In genomic region chr2:202910687-202911086, GRCh38 we compare ENCODE assay signal across 9 cellular contexts. TPM values are rescaled to one million over a fixed set of nuclear protein-coding genes. Genes with fewer than 3 reads are reported as not detected.
DNase-seq lines count a peak whose midpoint lies in the region; ATAC-seq, FAIRE-seq and TF ChIP-seq lines count a peak whose summit lies in the region.
"Had no signal": no experiment of that assay in that cellular context is flagged by ENCODE, and none has a peak within 500 bp of the region (broad histone marks: within the 10 kb centered on the region; RNA-seq: fewer than 3 reads in every experiment).

No MANE protein-coding gene starts in this region.

- ATAC-seq in HG02970 (IDR thresholded peaks at IDR 0.05; ENCODE audit: low FRiP score, unreplicated experiment) = no peak

- intact Hi-C loops in endothelial cell of umbilical vein (cut with micrococcal nuclease) = loop anchor here (1.0 to 10.0 kb wide), 4 partner anchors 104 to 544 kb away; partner anchors contain the start of genes ABI2 and NBEAL1

- H2AFZ ChIP-seq in OCI-LY3 (ENCODE audit: low read depth, low read length) (no peak overlapping the region), endothelial cell of umbilical vein (ENCODE audit: low read depth, low read length) (no peak overlapping the region), parathyroid adenoma (no peak overlapping the region)

- H3K9ac ChIP-seq in ES-I3 (ENCODE audit: low read depth, low read length) (peak overlapping the region; percentile 90), OCI-LY3 (ENCODE audit: low read length) (peak overlapping the region; percentile 94), endothelial cell of umbilical vein (replicated peaks; ENCODE audit: extremely low read depth, insufficient read depth, low read length) (peak overlapping the region; percentile 97), parathyroid adenoma (no peak overlapping the region)

- POLR2A ChIA-PET in endothelial cell of umbilical vein (lab: Charles Lee) = no interaction called here

- H3K9me3 ChIP-seq in ES-I3 (ENCODE audit: control insufficient read depth, insufficient read depth, low read length) (no peaks in the 10 kb centered on the region; the same call in 1 of the 2 replicates), OCI-LY3 (ENCODE audit: insufficient read depth, low read length) (no peaks in the 10 kb centered on the region), endothelial cell of umbilical vein (replicated peaks; ENCODE audit: control insufficient read depth, insufficient read depth, low read length) (no peaks in the 10 kb centered on the region), parathyroid adenoma (ENCODE audit: control insufficient read depth, low read length) (no peaks in the 10 kb centered on the region)

- DNase-seq in endothelial cell of umbilical vein (ENCODE audit: low read depth, low spot score) = no peak
- DNase-seq in NOMO-1 treated with dmso at 0.1 percent for 144 hours (lab: John Stamatoyannopoulos, UW; ENCODE audit: unreplicated experiment) = no peak
- no peak for DNase-seq in NCI-H1694 (lab: John Stamatoyannopoulos, UW)
- no peak for DNase-seq in NK-92 (lab: John Stamatoyannopoulos, UW; ENCODE audit: unreplicated experiment)
- DNase-seq: NCI-H2171 treated with DMSO at 0.1 percent for 48 hours had no signal

- BruUV-seq in endothelial cell of umbilical vein (replicated peaks; lab: Mats Ljungman, UMichigan) = no TSS peak

- CTCF ChIA-PET in endothelial cell of umbilical vein (lab: Charles Lee) = interaction anchor here (0.6 to 0.8 kb wide), 2 partner anchors 30 to 905 kb away, joined by 3 to 5 read pairs; no protein-coding TSS in a partner anchor

- H3K27me3 ChIP-seq in OCI-LY3 (ENCODE audit: low read depth, low read length) = no peaks in the 10 kb centered on the region
- H3K27me3 ChIP-seq in endothelial cell of umbilical vein (ENCODE audit: control insufficient read depth in 2 of 2, insufficient read depth in 2 of 2, low read length in 2 of 2) = no peaks in the 10 kb centered on the region
- no peaks in the 10 kb centered on the region for H3K27me3 ChIP-seq in parathyroid adenoma (ENCODE audit: control insufficient read depth, insufficient read depth, low read length)

- H3K79me2 ChIP-seq in OCI-LY3 (ENCODE audit: low read length) (peaks cover 52% of the 10 kb centered on the region), endothelial cell of umbilical vein (ENCODE audit: control insufficient read depth, insufficient read depth, low read length) (peaks cover 41% of the 10 kb centered on the region), parathyroid adenoma (peaks cover 12% of the 10 kb centered on the region)

- H3K4me2 ChIP-seq in OCI-LY3 (ENCODE audit: low read length) (peak overlapping the region; percentile 96), endothelial cell of umbilical vein (ENCODE audit: insufficient read depth, low read length) (peak overlapping the region; percentile 88), parathyroid adenoma (ENCODE audit: low read length) (peak overlapping the region; percentile 88)

- no peak for FAIRE-seq in endothelial cell of umbilical vein (lab: Jason Lieb, UNC)

- H3K4me1 ChIP-seq in ES-I3 (ENCODE audit: insufficient read depth, low read length) (no peaks in the 10 kb centered on the region), OCI-LY3 (ENCODE audit: low read length) (peaks cover 20% of the 10 kb centered on the region), endothelial cell of umbilical vein (ENCODE audit: control insufficient read depth, extremely low read depth, insufficient read depth, low read length) (peaks cover 7% of the 10 kb centered on the region), parathyroid adenoma (peaks cover 3% of the 10 kb centered on the region)

- H3K9me1 ChIP-seq in endothelial cell of umbilical vein (replicated peaks; ENCODE audit: control insufficient read depth, extremely low read depth, insufficient read depth, low read length) = no peaks in the 10 kb centered on the region

- TF ChIP-seq CTCF in OCI-LY3 (IDR thresholded peaks at IDR 0.05; ENCODE audit: low read depth, low read length) (no peak), endothelial cell of umbilical vein (IDR thresholded peaks at IDR 0.05; ENCODE audit: extremely low read depth in 1 of 2, insufficient read depth in 1 of 2, low read depth in 1 of 2, low read length in 2 of 2) (no peak), parathyroid adenoma (IDR thresholded peaks at IDR 0.05) (no peak)

- dilution Hi-C loops in endothelial cell of umbilical vein (cut with MboI; ENCODE audit: extremely low pct_ligation_motif_present, low sequenced_read_pairs) = no loop called here

- no peak for TF ChIP-seq POLR2A in endothelial cell of umbilical vein (IDR thresholded peaks at IDR 0.05; ENCODE audit: low read depth, low read length)

- H3K27ac ChIP-seq in OCI-LY3 (ENCODE audit: low read length) = no peak overlapping the region
- peak overlapping the region; percentile 4 for H3K27ac ChIP-seq in endothelial cell of umbilical vein (ENCODE audit: insufficient read depth, low read depth, low read length)
- H3K27ac ChIP-seq in parathyroid adenoma = no peak overlapping the region

- H3K4me3 ChIP-seq in OCI-LY3 (ENCODE audit: low read length) (peak overlapping the region; percentile 93), endothelial cell of umbilical vein (replicated peaks in 1 of 3; ENCODE audit: insufficient read depth in 1 of 3, low read depth in 1 of 3, low read length in 3 of 3) (peak overlapping the region; percentile 84 to 97 (median 97)), parathyroid adenoma (ENCODE audit: low read depth, low read length) (peak overlapping the region; percentile 86)

- H4K20me1 ChIP-seq in OCI-LY3 (ENCODE audit: insufficient read depth, low read length) (0 out of 2 replicates have a peak, but pooled peaks cover 6% of the 10 kb centered on the region), endothelial cell of umbilical vein (replicated peaks; ENCODE audit: control insufficient read depth, extremely low read depth, insufficient read depth, low read length) (no peaks in the 10 kb centered on the region)

- peaks cover 5% of the 10 kb centered on the region; the same call in 1 of the 2 replicates for H3K36me3 ChIP-seq in ES-I3 (ENCODE audit: insufficient read depth, low read length)
- peaks cover 13% of the 10 kb centered on the region for H3K36me3 ChIP-seq in OCI-LY3 (replicated peaks; ENCODE audit: low read depth, low read length)
- no peaks in the 10 kb centered on the region for H3K36me3 ChIP-seq in endothelial cell of umbilical vein (ENCODE audit: control insufficient read depth in 2 of 2, extremely low read depth in 1 of 2, insufficient read depth in 2 of 2, low read length in 2 of 2)
- no peaks in the 10 kb centered on the region for H3K36me3 ChIP-seq in parathyroid adenoma (ENCODE audit: control insufficient read depth, insufficient read depth, low read length)

TF ChIP-seq in endothelial cell of umbilical vein, 7 proteins besides CTCF, POLR2A, EP300 and RAD21:
- TF ChIP-seq MAX (IDR thresholded peaks at IDR 0.05; ENCODE audit: insufficient read depth, insufficient read length) (no peak), GATA2 (IDR thresholded peaks at IDR 0.05; ENCODE audit: insufficient read depth, insufficient read length, low read depth, low read length) (no peak), POLR2AphosphoS5 (IDR thresholded peaks at IDR 0.05; ENCODE audit: insufficient read depth, low read depth, low read length) (no peak), JUN (IDR thresholded peaks at IDR 0.05; ENCODE audit: borderline replicate concordance, insufficient read depth, insufficient read length, low read depth) (no peak), MYC (IDR thresholded peaks at IDR 0.05; ENCODE audit: low read depth, low read length) (no peak), FOS (IDR thresholded peaks at IDR 0.05; ENCODE audit: borderline replicate concordance, insufficient read depth, low read length) (no peak), EZH2 (IDR thresholded peaks at IDR 0.05; ENCODE audit: borderline replicate concordance, low read depth, low read length, severe bottlenecking) (no peak)

RNA-seq across cellular contexts. Expression of gene WDR12, which starts 0.8 kb away (rescaled TPM):
- 65.6 and 67.1 TPM in 2 replicates for total RNA-seq in endothelial cell of umbilical vein
- 5.6 and 8.5 TPM in 2 replicates for polyA plus RNA-seq in endothelial cell of umbilical vein
- 11.7 and 14.9 TPM in 2 replicates for polyA plus RNA-seq in endothelial cell of umbilical vein (2011; cell fraction: cytosol; rRNA removed)
- polyA plus RNA-seq in endothelial cell of umbilical vein (2011; cell fraction: nucleus; rRNA removed) = 24.7 and 40.2 TPM in 2 replicates
- 52.6 and 80.9 TPM in 2 replicates for polyA plus RNA-seq in endothelial cell of umbilical vein (2012)
- 13.1 and 16.1 TPM in 2 replicates for polyA minus RNA-seq in endothelial cell of umbilical vein
- polyA minus RNA-seq in endothelial cell of umbilical vein (2011; cell fraction: cytosol; rRNA and poly(A)+ RNA removed) = 27.2 TPM
- 12.1 and 13.6 TPM in 2 replicates for polyA minus RNA-seq in endothelial cell of umbilical vein (2011; cell fraction: nucleus; rRNA and poly(A)+ RNA removed)

RNA-seq across cellular contexts. Expression of gene CARF, which starts 1.4 kb away (rescaled TPM):
- total RNA-seq in endothelial cell of umbilical vein = 3.2 and 3.7 TPM in 2 replicates
- polyA plus RNA-seq in endothelial cell of umbilical vein = 1.0 and 1.6 TPM in 2 replicates
- 0.97 and 1.6 TPM in 2 replicates for polyA plus RNA-seq in endothelial cell of umbilical vein (2011; cell fraction: cytosol; rRNA removed)
- 6.9 and 8.9 TPM in 2 replicates for polyA plus RNA-seq in endothelial cell of umbilical vein (2011; cell fraction: nucleus; rRNA removed)
- 1.2 and 1.3 TPM in 2 replicates for polyA plus RNA-seq in endothelial cell of umbilical vein (2012)
- 4.8 and 5.0 TPM in 2 replicates for polyA minus RNA-seq in endothelial cell of umbilical vein
- 0.92 TPM for polyA minus RNA-seq in endothelial cell of umbilical vein (2011; cell fraction: cytosol; rRNA and poly(A)+ RNA removed)
- polyA minus RNA-seq in endothelial cell of umbilical vein (2011; cell fraction: nucleus; rRNA and poly(A)+ RNA removed) = 6.1 and 8.7 TPM in 2 replicates

RNA-seq across cellular contexts. Expression of gene ICA1L, which starts 39.1 kb away (rescaled TPM):
- 3.7 and 4.1 TPM in 2 replicates for total RNA-seq in endothelial cell of umbilical vein
- 0.84 and 1.6 TPM in 2 replicates for polyA plus RNA-seq in endothelial cell of umbilical vein
- polyA plus RNA-seq in endothelial cell of umbilical vein (2011; cell fraction: cytosol; rRNA removed) = 1.0 and 1.1 TPM in 2 replicates
- 6.7 and 8.6 TPM in 2 replicates for polyA plus RNA-seq in endothelial cell of umbilical vein (2011; cell fraction: nucleus; rRNA removed)
- polyA plus RNA-seq in endothelial cell of umbilical vein (2012) = 1.8 and 1.9 TPM in 2 replicates
- polyA minus RNA-seq in endothelial cell of umbilical vein = 2.1 and 2.6 TPM in 2 replicates
- 0.41 TPM for polyA minus RNA-seq in endothelial cell of umbilical vein (2011; cell fraction: cytosol; rRNA and poly(A)+ RNA removed)
- 6.1 and 7.0 TPM in 2 replicates for polyA minus RNA-seq in endothelial cell of umbilical vein (2011; cell fraction: nucleus; rRNA and poly(A)+ RNA removed)
